Comparison of ENCODE assay signal across 10 cellular contexts in the genomic region with DNA sequence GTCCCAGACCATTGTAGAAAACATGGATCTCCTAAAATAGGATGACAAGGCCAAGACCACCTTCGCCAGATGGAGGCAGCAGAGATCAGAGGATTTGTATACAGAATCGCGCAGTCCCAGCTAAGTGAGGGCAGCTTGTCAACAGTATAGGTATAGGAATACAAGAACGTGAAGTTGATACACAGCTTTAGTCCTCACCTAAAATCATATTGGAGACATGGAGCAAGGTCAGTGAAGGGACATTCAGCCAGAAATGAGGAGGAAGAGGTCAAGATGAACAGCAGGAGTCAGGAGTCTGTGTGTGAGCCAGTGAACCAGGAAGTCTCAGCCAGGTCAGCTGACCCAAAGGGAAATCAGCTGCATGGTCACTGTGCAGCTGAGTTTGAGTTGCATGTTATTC.
DNase-seq lines count a peak whose midpoint lies in the region; ATAC-seq and TF ChIP-seq lines count a peak whose summit lies in the region.
"Had no signal": no experiment of that assay in that cellular context is flagged by ENCODE, and none has a peak within 500 bp of the region (broad histone marks: within the 10 kb centered on the region; RNA-seq: fewer than 3 reads in every experiment).

No MANE protein-coding gene starts in this region.

- no TSS peak for BruUV-seq in Caco-2 (replicated peaks; lab: Mats Ljungman, UMichigan)

- peaks cover 9% of the 10 kb centered on the region; the same call in 1 of the 2 replicates for H3K9me3 ChIP-seq in Caco-2

- H3K27ac Mint-ChIP-seq in GM23338 (no peak overlapping the region), Caco-2 (ENCODE audit: unreplicated experiment) (no peak overlapping the region)

- 0 out of 2 replicates have a peak, but pooled peaks cover under 1% of the 10 kb centered on the region for H3F3A ChIP-seq in GM23338 (replicated peaks; ENCODE audit: low read depth)

- DNase-seq in GM23338 (ENCODE audit: low spot score) (no peak), SK-MEL-5 (ENCODE audit: low read depth, low spot score) (peak; percentile 54), hippocampal formation (lab: John Stamatoyannopoulos, UW) (peak; percentile 43 to 45), Caco-2 (no peak), NCI-H1105 treated with DMSO at 0.1 percent for 48 hours (lab: John Stamatoyannopoulos, UW) (no peak), COR-L47 (lab: John Stamatoyannopoulos, UW) (no peak), NCI-H187 (lab: John Stamatoyannopoulos, UW) (no peak)
- DNase-seq: activated CD4-positive, alpha-beta T cell treated with anti-CD3 and anti-CD28 coated beads for 1 hour; DMS79 had no signal

- intact Hi-C loops in Caco-2 (cut with micrococcal nuclease; ENCODE audit: unreplicated experiment) = no loop called here

- H3K36me3 Mint-ChIP-seq in GM23338 (ENCODE audit: low read depth) (peaks cover 32% of the 10 kb centered on the region), Caco-2 (ENCODE audit: insufficient read depth, unreplicated experiment) (peaks cover 5% of the 10 kb centered on the region)

- no peaks in the 10 kb centered on the region for H3K79me2 ChIP-seq in GM23338 (replicated peaks; ENCODE audit: insufficient read depth)

- H3K27me3 Mint-ChIP-seq in GM23338 (ENCODE audit: insufficient read depth, low read depth, poor library complexity) (peaks cover 4% of the 10 kb centered on the region), Caco-2 (ENCODE audit: insufficient read depth, unreplicated experiment) (peaks cover 3% of the 10 kb centered on the region)

- no peaks in the 10 kb centered on the region for H4K20me1 ChIP-seq in GM23338 (replicated peaks; ENCODE audit: insufficient read depth)

- H3K9me3 Mint-ChIP-seq in GM23338 = peaks cover 32% of the 10 kb centered on the region
- peaks cover 41% of the 10 kb centered on the region for H3K9me3 Mint-ChIP-seq in Caco-2 (ENCODE audit: unreplicated experiment)

- H3K4me1 Mint-ChIP-seq in GM23338 (no peaks in the 10 kb centered on the region), Caco-2 (ENCODE audit: low read depth, unreplicated experiment) (no peaks in the 10 kb centered on the region)

- CTCF ChIA-PET in Caco-2 (lab: Charles Lee) = no interaction called here

- H3K27me3 ChIP-seq in GM23338 (ENCODE audit: insufficient read depth) (no peaks in the 10 kb centered on the region), Caco-2 (replicated peaks; ENCODE audit: control insufficient read depth, insufficient read depth, low read length) (no peaks in the 10 kb centered on the region)

- H3K27ac ChIP-seq in C4-2B (no peak overlapping the region), GM23338 (ENCODE audit: low read depth) (no peak overlapping the region)

- no peak overlapping the region for H2AFZ ChIP-seq in GM23338

- POLR2A ChIA-PET in Caco-2 (lab: Charles Lee) = no interaction called here

- in situ Hi-C loops in SK-MEL-5 (cut with HindIII; ENCODE audit: low pct_unique_long_range_greater_than_20kb, low sequenced_read_pairs) = no loop called here

- H3K4me3 Mint-ChIP-seq in GM23338 (no peak overlapping the region), Caco-2 (ENCODE audit: unreplicated experiment) (no peak overlapping the region)

- H3K36me3 ChIP-seq in GM23338 (ENCODE audit: insufficient read depth) (0 out of 2 replicates have a peak, but pooled peaks cover 4% of the 10 kb centered on the region), Caco-2 (ENCODE audit: control insufficient read depth, insufficient read depth, low read length) (no peaks in the 10 kb centered on the region)

- peak; percentile 45 for TF ChIP-seq CTCF in C4-2B (conservative IDR thresholded peaks at IDR 0.05)
- TF ChIP-seq CTCF in GM23338 (conservative IDR thresholded peaks at IDR 0.05; ENCODE audit: low read depth in 2 of 2) = peak; percentile 17 to 42; a peak in 3 of 4 replicates
- TF ChIP-seq CTCF in Caco-2 (IDR thresholded peaks at IDR 0.05; ENCODE audit: insufficient read depth in 1 of 2, low read depth in 1 of 2, low read length in 1 of 2, severe bottlenecking in 1 of 2, unreplicated experiment in 1 of 2) = no peak

- peaks cover 7% of the 10 kb centered on the region; the same call in 1 of the 2 replicates for H3K9me2 ChIP-seq in GM23338 (ENCODE audit: insufficient read depth)

- no peak overlapping the region for H3K4me3 ChIP-seq in GM23338
- H3K4me3 ChIP-seq in Caco-2 (ENCODE audit: low read depth, low read length) = no peak overlapping the region

- no peak overlapping the region for H3K4me2 ChIP-seq in GM23338

- ATAC-seq in GM23338 = no peak

- no peaks in the 10 kb centered on the region for H3K4me1 ChIP-seq in GM23338 (ENCODE audit: insufficient read depth)
- H3K4me1 ChIP-seq in Caco-2 = no peaks in the 10 kb centered on the region

TF ChIP-seq in GM23338, 12 proteins besides CTCF, POLR2A, EP300 and RAD21 (continues in another document):
- no peak for TF ChIP-seq STAT1 (IDR thresholded peaks at IDR 0.05; ENCODE audit: unreplicated experiment)
- no peak for TF ChIP-seq CREB1 (CRISPR knock-in tag; IDR thresholded peaks at IDR 0.05; ENCODE audit: low read depth)
- no peak for TF ChIP-seq ZNF114 (CRISPR knock-in tag; IDR thresholded peaks at IDR 0.05)
- no peak for TF ChIP-seq POLR2AphosphoS5 (IDR thresholded peaks at IDR 0.05; ENCODE audit: low read depth)
- TF ChIP-seq, protein P1, sequence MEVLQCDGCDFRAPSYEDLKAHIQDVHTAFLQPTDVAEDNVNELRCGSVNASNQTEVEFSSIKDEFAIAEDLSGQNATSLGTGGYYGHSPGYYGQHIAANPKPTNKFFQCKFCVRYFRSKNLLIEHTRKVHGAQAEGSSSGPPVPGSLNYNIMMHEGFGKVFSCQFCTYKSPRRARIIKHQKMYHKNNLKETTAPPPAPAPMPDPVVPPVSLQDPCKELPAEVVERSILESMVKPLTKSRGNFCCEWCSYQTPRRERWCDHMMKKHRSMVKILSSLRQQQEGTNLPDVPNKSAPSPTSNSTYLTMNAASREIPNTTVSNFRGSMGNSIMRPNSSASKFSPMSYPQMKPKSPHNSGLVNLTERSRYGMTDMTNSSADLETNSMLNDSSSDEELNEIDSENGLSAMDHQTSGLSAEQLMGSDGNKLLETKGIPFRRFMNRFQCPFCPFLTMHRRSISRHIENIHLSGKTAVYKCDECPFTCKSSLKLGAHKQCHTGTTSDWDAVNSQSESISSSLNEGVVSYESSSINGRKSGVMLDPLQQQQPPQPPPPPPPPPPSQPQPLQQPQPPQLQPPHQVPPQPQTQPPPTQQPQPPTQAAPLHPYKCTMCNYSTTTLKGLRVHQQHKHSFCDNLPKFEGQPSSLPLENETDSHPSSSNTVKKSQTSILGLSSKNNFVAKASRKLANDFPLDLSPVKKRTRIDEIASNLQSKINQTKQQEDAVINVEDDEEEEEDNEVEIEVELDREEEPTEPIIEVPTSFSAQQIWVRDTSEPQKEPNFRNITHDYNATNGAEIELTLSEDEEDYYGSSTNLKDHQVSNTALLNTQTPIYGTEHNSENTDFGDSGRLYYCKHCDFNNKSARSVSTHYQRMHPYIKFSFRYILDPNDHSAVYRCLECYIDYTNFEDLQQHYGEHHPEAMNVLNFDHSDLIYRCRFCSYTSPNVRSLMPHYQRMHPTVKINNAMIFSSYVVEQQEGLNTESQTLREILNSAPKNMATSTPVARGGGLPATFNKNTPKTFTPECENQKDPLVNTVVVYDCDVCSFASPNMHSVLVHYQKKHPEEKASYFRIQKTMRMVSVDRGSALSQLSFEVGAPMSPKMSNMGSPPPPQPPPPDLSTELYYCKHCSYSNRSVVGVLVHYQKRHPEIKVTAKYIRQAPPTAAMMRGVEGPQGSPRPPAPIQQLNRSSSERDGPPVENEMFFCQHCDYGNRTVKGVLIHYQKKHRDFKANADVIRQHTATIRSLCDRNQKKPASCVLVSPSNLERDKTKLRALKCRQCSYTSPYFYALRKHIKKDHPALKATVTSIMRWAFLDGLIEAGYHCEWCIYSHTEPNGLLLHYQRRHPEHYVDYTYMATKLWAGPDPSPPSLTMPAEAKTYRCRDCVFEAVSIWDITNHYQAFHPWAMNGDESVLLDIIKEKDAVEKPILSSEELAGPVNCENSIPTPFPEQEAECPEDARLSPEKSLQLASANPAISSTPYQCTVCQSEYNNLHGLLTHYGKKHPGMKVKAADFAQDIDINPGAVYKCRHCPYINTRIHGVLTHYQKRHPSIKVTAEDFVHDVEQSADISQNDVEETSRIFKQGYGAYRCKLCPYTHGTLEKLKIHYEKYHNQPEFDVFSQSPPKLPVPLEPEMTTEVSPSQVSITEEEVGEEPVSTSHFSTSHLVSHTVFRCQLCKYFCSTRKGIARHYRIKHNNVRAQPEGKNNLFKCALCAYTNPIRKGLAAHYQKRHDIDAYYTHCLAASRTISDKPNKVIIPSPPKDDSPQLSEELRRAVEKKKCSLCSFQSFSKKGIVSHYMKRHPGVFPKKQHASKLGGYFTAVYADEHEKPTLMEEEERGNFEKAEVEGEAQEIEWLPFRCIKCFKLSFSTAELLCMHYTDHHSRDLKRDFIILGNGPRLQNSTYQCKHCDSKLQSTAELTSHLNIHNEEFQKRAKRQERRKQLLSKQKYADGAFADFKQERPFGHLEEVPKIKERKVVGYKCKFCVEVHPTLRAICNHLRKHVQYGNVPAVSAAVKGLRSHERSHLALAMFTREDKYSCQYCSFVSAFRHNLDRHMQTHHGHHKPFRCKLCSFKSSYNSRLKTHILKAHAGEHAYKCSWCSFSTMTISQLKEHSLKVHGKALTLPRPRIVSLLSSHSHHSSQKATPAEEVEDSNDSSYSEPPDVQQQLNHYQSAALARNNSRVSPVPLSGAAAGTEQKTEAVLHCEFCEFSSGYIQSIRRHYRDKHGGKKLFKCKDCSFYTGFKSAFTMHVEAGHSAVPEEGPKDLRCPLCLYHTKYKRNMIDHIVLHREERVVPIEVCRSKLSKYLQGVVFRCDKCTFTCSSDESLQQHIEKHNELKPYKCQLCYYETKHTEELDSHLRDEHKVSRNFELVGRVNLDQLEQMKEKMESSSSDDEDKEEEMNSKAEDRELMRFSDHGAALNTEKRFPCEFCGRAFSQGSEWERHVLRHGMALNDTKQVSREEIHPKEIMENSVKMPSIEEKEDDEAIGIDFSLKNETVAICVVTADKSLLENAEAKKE (CRISPR knock-in tag; IDR thresholded peaks at IDR 0.05) = no peak
- no peak for TF ChIP-seq EZH2 (IDR thresholded peaks at IDR 0.05; ENCODE audit: low read depth, unreplicated experiment)

Comparison
In these comparisons a context has a peak if more than half of its experiments do, and no peak if none do; other contexts are left out.
1. CTCF ChIP-seq: peak in C4-2B (single experiment) and GM23338 (2 of 2); none in Caco-2 (0 of 2).
2. DNase-seq: peak in SK-MEL-5 (single experiment) and hippocampal formation (2 of 2); none in GM23338 (single experiment), Caco-2 (0 of 2), NCI-H1105 treated with DMSO at 0.1 percent for 48 hours (single experiment), COR-L47 (single experiment) and NCI-H187 (0 of 2).